Comparison of ENCODE assay signal across 21 cellular contexts in genomic region chr16:25841776-25842175, GRCh38.
"Had no signal": no experiment of that assay in that cellular context is flagged by ENCODE, and none has a peak within 500 bp of the region (broad histone marks: within the 10 kb centered on the region; RNA-seq: fewer than 3 reads in every experiment).

No MANE protein-coding gene starts in this region.

- H3K27ac ChIP-seq: breast epithelium, SJCRH30 had no signal

- H3K4me1 Mint-ChIP-seq: activated naive CD4-positive, alpha-beta T cell treated with anti-CD3 and anti-CD28 coated beads, Interleukin-2, amount 50 U/mL, for 24 hours had no signal

- H3K9me3 Mint-ChIP-seq: activated naive CD4-positive, alpha-beta T cell treated with anti-CD3 and anti-CD28 coated beads, Interleukin-2, amount 50 U/mL, for 24 hours; activated T-helper 1 cell treated with anti-CD3 and anti-CD28 coated beads, Interleukin-12 subunit alpha, Interleukin-12 subunit beta, Interleukin-2, Interleukin-4 antibody, amounts not matched to agents 30 ng/mL and 10 ng/mL and 1 ng/mL, durations not matched to agents 14 hours and 24 hours and 36 hours had no signal

- H3K4me3 Mint-ChIP-seq: activated CD8-positive, alpha-beta T cell treated with anti-CD3 and anti-CD28 coated beads, Interleukin-2, amount 10 ng/mL, durations not matched to agents 7 days and 5 days; activated naive CD4-positive, alpha-beta T cell treated with anti-CD3 and anti-CD28 coated beads, Interleukin-2, amount 50 U/mL, for 24 hours; activated T-helper 1 cell treated with anti-CD3 and anti-CD28 coated beads, Interleukin-12 subunit alpha, Interleukin-12 subunit beta, Interleukin-2, Interleukin-4 antibody, amounts not matched to agents 30 ng/mL and 10 ng/mL and 1 ng/mL, durations not matched to agents 14 hours and 24 hours and 36 hours had no signal

- H3K36me3 Mint-ChIP-seq: activated naive CD4-positive, alpha-beta T cell treated with anti-CD3 and anti-CD28 coated beads, Interleukin-2, amount 50 U/mL, for 24 hours had no signal

- H3K9me3 ChIP-seq: breast epithelium, MG63, SJCRH30, SK-N-SH had no signal

- ATAC-seq: activated CD4-positive, CD25-positive, alpha-beta regulatory T cell treated with anti-CD3 and anti-CD28 coated beads, Interleukin-2, amount 50 U/mL, for 24 hours; activated CD8-positive, alpha-beta T cell treated with anti-CD3 and anti-CD28 coated beads, Interleukin-2, amount 10 ng/mL, durations not matched to agents 7 days and 5 days had no signal

- DNase-seq: activated CD4-positive, alpha-beta T cell treated with anti-CD3 and anti-CD28 coated beads for 4 hours; activated CD4-positive, alpha-beta T cell treated with anti-CD3 and anti-CD28 coated beads, Interleukin-2, amount 50 U/mL, for 4 hours; activated CD8-positive, alpha-beta memory T cell treated with anti-CD3 and anti-CD28 coated beads, Interleukin-2, amount 50 U/mL, for 48 hours; activated CD8-positive, alpha-beta T cell treated with anti-CD3 and anti-CD28 coated beads, Interleukin-2, amount 10 ng/mL, durations not matched to agents 7 days and 5 days; activated effector memory CD4-positive, alpha-beta T cell treated with Interleukin-2 at 50 U/mL for 16 hours; activated naive CD4-positive, alpha-beta T cell; activated T-cell treated with anti-CD3 and anti-CD28 coated beads, Interleukin-2, amount 50 U/mL, for 1 hour; aorta; cortex of kidney; MG63; MV-4-11; NCI-H1417; NCI-H2081 treated with DMSO at 0.1 percent for 48 hours; NCI-H526 treated with DMSO at 0.1 percent for 48 hours; SJCRH30; SK-N-SH; T-helper 1 cell had no signal

- H3K27me3 ChIP-seq: breast epithelium, MG63, SJCRH30 had no signal

- H3K4me3 ChIP-seq: breast epithelium, MG63, SJCRH30 had no signal

- H3K27ac Mint-ChIP-seq: activated CD8-positive, alpha-beta T cell treated with anti-CD3 and anti-CD28 coated beads, Interleukin-2, amount 10 ng/mL, durations not matched to agents 7 days and 5 days; activated naive CD4-positive, alpha-beta T cell treated with anti-CD3 and anti-CD28 coated beads, Interleukin-2, amount 50 U/mL, for 24 hours; activated T-helper 1 cell treated with anti-CD3 and anti-CD28 coated beads, Interleukin-12 subunit alpha, Interleukin-12 subunit beta, Interleukin-2, Interleukin-4 antibody, amounts not matched to agents 30 ng/mL and 10 ng/mL and 1 ng/mL, durations not matched to agents 14 hours and 24 hours and 36 hours had no signal

- H3K36me3 ChIP-seq: breast epithelium, MG63, SJCRH30 had no signal
